Comparison of ENCODE assay signal across 8 cellular contexts in genomic region chr12:107134558-107134957, GRCh38. TPM values are rescaled to one million over a fixed set of nuclear protein-coding genes. Genes with fewer than 3 reads are reported as not detected.
DNase-seq lines count a peak whose midpoint lies in the region; ATAC-seq lines count a peak whose summit lies in the region.

No MANE protein-coding gene starts in this region.

- no peaks in the 10 kb centered on the region for H3K36me3 ChIP-seq in effector memory CD4-positive, alpha-beta T cell (ENCODE audit: control insufficient read depth, insufficient read depth, low read length)

- H3K9me3 ChIP-seq in effector memory CD4-positive, alpha-beta T cell (ENCODE audit: control insufficient read depth, low read length) = no peaks in the 10 kb centered on the region

- H3K27me3 ChIP-seq in effector memory CD4-positive, alpha-beta T cell (replicated peaks; ENCODE audit: control insufficient read depth, insufficient read depth, low read length, poor library complexity, severe bottlenecking) = no peaks in the 10 kb centered on the region

- no peak overlapping the region for H3K27ac ChIP-seq in effector memory CD4-positive, alpha-beta T cell (ENCODE audit: insufficient read depth, low read length, poor library complexity, severe bottlenecking)
- H3K27ac ChIP-seq in caudate nucleus (ENCODE audit: low read depth, low read length) = no peak overlapping the region

- DNase-seq in NCI-H345 (lab: John Stamatoyannopoulos, UW) (peak; percentile 10), NCI-H345 treated with DMSO at 0.1 percent for 48 hours (lab: John Stamatoyannopoulos, UW; ENCODE audit: unreplicated experiment) (no peak), SK-N-DZ (ENCODE audit: low spot score) (peak; percentile 20), caudate nucleus (lab: John Stamatoyannopoulos, UW) (no peak)
- peak; percentile 1 to 16 (median 3) for DNase-seq in effector memory CD4-positive, alpha-beta T cell
- DNase-seq in stimulated activated CD4-positive, alpha-beta T cell treated with anti-CD3 and anti-CD28 coated beads, Interleukin-4, amount 100 ng/mL, for 24 hours = peak; percentile 46

- ATAC-seq in GM21619 (IDR thresholded peaks at IDR 0.05; ENCODE audit: unreplicated experiment) (no peak), HG03196 (IDR thresholded peaks at IDR 0.05; ENCODE audit: unreplicated experiment) (no peak)

- H3K4me3 ChIP-seq in effector memory CD4-positive, alpha-beta T cell (ENCODE audit: insufficient read depth, low read depth, low read length, poor library complexity, severe bottlenecking) = no peak overlapping the region

- no peaks in the 10 kb centered on the region for H3K4me1 ChIP-seq in effector memory CD4-positive, alpha-beta T cell (ENCODE audit: control insufficient read depth, insufficient read depth, low read length, poor library complexity, severe bottlenecking)

RNA-seq across cellular contexts. Expression of gene CRY1, which starts 41.2 kb away (rescaled TPM):
- 28.1 and 36.8 TPM in 2 replicates for polyA plus RNA-seq in SK-N-DZ (2014; cell fraction: cytosol; rRNA removed)
- polyA plus RNA-seq in SK-N-DZ (2014; cell fraction: nucleus; rRNA removed) = 62.0 and 79.8 TPM in 2 replicates

Comparison
In these comparisons a context has a peak if more than half of its experiments do, and no peak if none do; other contexts are left out.
1. DNase-seq: peak in NCI-H345 (single experiment), SK-N-DZ (single experiment), effector memory CD4-positive, alpha-beta T cell (3 of 3) and stimulated activated CD4-positive, alpha-beta T cell treated with anti-CD3 and anti-CD28 coated beads, Interleukin-4, amount 100 ng/mL, for 24 hours (single experiment); none in NCI-H345 treated with DMSO at 0.1 percent for 48 hours (single experiment) and caudate nucleus (0 of 61).